ENCODE assay signal across 22 cellular contexts in the genomic region with DNA sequence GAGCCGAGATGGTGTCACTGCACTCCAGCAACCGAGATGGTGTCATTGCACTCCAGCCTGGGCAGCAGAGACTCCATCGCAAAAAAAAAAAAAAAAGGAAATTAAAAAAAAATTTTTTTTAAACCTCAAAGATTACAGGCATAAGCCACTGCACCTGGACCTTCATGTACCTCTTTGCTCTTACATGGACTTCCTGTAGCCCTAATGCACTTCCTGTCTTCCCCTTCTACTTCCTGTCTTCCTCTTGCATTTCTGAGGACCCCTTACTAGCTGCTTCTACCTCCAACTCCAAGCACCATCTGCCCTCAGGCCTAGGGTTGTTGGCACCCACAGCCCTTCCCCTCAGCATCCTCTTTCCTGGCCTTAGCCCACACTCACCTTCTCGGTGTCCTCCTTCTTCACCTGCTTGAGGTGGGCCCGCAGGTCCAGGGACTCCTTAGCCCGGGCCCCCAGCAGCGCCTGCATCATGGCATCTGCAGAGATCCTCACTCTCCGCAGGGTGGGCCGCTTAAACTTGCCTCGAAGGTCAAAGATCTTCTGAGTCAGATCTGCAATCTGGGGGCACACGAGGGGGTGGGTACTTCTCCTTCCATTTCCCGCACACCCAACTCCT. TPM values are rescaled to one million over a fixed set of nuclear protein-coding genes. Genes with fewer than 3 reads are reported as not detected.
"Had no signal": no experiment of that assay in that cellular context is flagged by ENCODE, and none has a peak within 500 bp of the region (broad histone marks: within the 10 kb centered on the region; RNA-seq: fewer than 3 reads in every experiment).

No MANE protein-coding gene starts in this region.

- H3K4me1 ChIP-seq: colonic mucosa, uterus had no signal

- H3K27ac Mint-ChIP-seq: activated naive CD4-positive, alpha-beta T cell treated with anti-CD3 and anti-CD28 coated beads for 36 hours; activated T-helper 17 cell treated with anti-CD3 and anti-CD28 coated beads, Interleukin-2, amount 50 U/mL, for 72 hours; memory B cell had no signal

- H3K36me3 ChIP-seq: colonic mucosa, left lung, tibial artery, uterus had no signal

- H3K4me3 ChIP-seq: colonic mucosa, left lung, mucosa of descending colon, skin epidermis, tibial artery, uterus had no signal

- H3K9me3 ChIP-seq: colonic mucosa, mucosa of descending colon, tibial artery, uterus had no signal

- DNase-seq: activated naive CD4-positive, alpha-beta T cell treated with anti-CD3 and anti-CD28 coated beads for 36 hours; activated T-cell treated with anti-CD3 and anti-CD28 coated beads for 4 hours; amniotic stem cell; caudate nucleus; colonic mucosa; hypothalamus; kidney; mucosa of descending colon; naive thymus-derived CD4-positive, alpha-beta T cell; stimulated activated CD4-positive, alpha-beta T cell treated with anti-CD3 and anti-CD28 coated beads, Interleukin-4, amount 100 ng/mL, for 24 hours; stimulated activated naive CD4-positive, alpha-beta T cell; T-helper 9 cell; tibial artery; uterus had no signal

- ATAC-seq: activated CD4-positive, CD25-positive, alpha-beta regulatory T cell treated with anti-CD3 and anti-CD28 coated beads, Interleukin-2, amount 50 U/mL, for 24 hours; activated T-helper 17 cell treated with anti-CD3 and anti-CD28 coated beads, Interleukin-2, amount 50 U/mL, for 72 hours; esophagus mucosa; left lung; mucosa of descending colon; naive thymus-derived CD4-positive, alpha-beta T cell had no signal

- H3K27ac ChIP-seq: colonic mucosa, left lung, skin epidermis, tibial artery, uterus had no signal

- H3K4me3 Mint-ChIP-seq: activated naive CD4-positive, alpha-beta T cell treated with anti-CD3 and anti-CD28 coated beads for 36 hours; activated T-helper 17 cell treated with anti-CD3 and anti-CD28 coated beads, Interleukin-2, amount 50 U/mL, for 72 hours; memory B cell had no signal

RNA-seq across cellular contexts. Expression of gene TNNI3, which starts 3.8 kb away (rescaled TPM):
- total RNA-seq: activated naive CD4-positive, alpha-beta T cell treated with anti-CD3 and anti-CD28 coated beads for 36 hours; activated T-helper 17 cell treated with anti-CD3 and anti-CD28 coated beads, Interleukin-2, amount 50 U/mL, for 72 hours; esophagus mucosa; naive thymus-derived CD4-positive, alpha-beta T cell; posterior vena cava; subcutaneous adipose tissue had no signal
- polyA plus RNA-seq: naive thymus-derived CD4-positive, alpha-beta T cell had no signal

RNA-seq across cellular contexts. Expression of gene TNNT1, which starts 4.8 kb away (rescaled TPM):
- total RNA-seq: activated naive CD4-positive, alpha-beta T cell treated with anti-CD3 and anti-CD28 coated beads for 36 hours; activated T-helper 17 cell treated with anti-CD3 and anti-CD28 coated beads, Interleukin-2, amount 50 U/mL, for 72 hours; kidney; posterior vena cava had no signal
- polyA plus RNA-seq: naive thymus-derived CD4-positive, alpha-beta T cell had no signal

RNA-seq across cellular contexts. Expression of gene DNAAF3, which starts 12.7 kb away (rescaled TPM):
- total RNA-seq: activated naive CD4-positive, alpha-beta T cell treated with anti-CD3 and anti-CD28 coated beads for 36 hours; naive thymus-derived CD4-positive, alpha-beta T cell; posterior vena cava had no signal
- polyA plus RNA-seq: naive thymus-derived CD4-positive, alpha-beta T cell had no signal

RNA-seq across cellular contexts. Expression of gene SYT5, which starts 26.3 kb away (rescaled TPM):
- total RNA-seq: activated naive CD4-positive, alpha-beta T cell treated with anti-CD3 and anti-CD28 coated beads for 36 hours; activated T-helper 17 cell treated with anti-CD3 and anti-CD28 coated beads, Interleukin-2, amount 50 U/mL, for 72 hours; esophagus mucosa; kidney; left lung; posterior vena cava; subcutaneous adipose tissue had no signal
- polyA plus RNA-seq: naive thymus-derived CD4-positive, alpha-beta T cell had no signal
